Comparison of ENCODE assay signal across 18 cellular contexts in genomic region chr14:31930493-31931225, GRCh38.
DNase-seq lines count a peak whose midpoint lies in the region; ATAC-seq and TF ChIP-seq lines count a peak whose summit lies in the region.
"Had no signal": no experiment of that assay in that cellular context is flagged by ENCODE, and none has a peak within 500 bp of the region (broad histone marks: within the 10 kb centered on the region; RNA-seq: fewer than 3 reads in every experiment).

No MANE protein-coding gene starts in this region.

- H3K4me3 Mint-ChIP-seq in activated CD4-positive, alpha-beta T cell treated with anti-CD3 and anti-CD28 coated beads, Interleukin-2, amount 10 ng/mL, durations not matched to agents 24 days and 14 days = no peak overlapping the region
- H3K4me3 Mint-ChIP-seq in stimulated activated memory B cell treated with anti-CD40 and anti-IgM and Interleukin-4, amounts not matched to agents 10 μg/mL and 1 μg/mL and 100 μg/mL, for 72 hours = no peak overlapping the region
- H3K4me3 Mint-ChIP-seq: activated naive CD8-positive, alpha-beta T cell treated with anti-CD3 and anti-CD28 coated beads, Interleukin-2, amount 10 ng/mL, durations not matched to agents 7 days and 5 days; dendritic cell treated with granulocyte-macrophage colony-stimulating factor and Interleukin-4, amounts not matched to agents 40 ng/mL and 50 ng/mL, for 4 days had no signal

- no peak for TF ChIP-seq POLR2A in spleen (IDR thresholded peaks at IDR 0.05)

- no peaks in the 10 kb centered on the region for H3K27me3 ChIP-seq in spleen (replicated peaks in 1 of 7)
- H3K27me3 ChIP-seq: transverse colon had no signal

- H3K27me3 Mint-ChIP-seq in activated CD4-positive, alpha-beta T cell treated with anti-CD3 and anti-CD28 coated beads, Interleukin-2, amount 10 ng/mL, durations not matched to agents 24 days and 14 days = no peaks in the 10 kb centered on the region
- H3K27me3 Mint-ChIP-seq in stimulated activated memory B cell treated with anti-CD40 and anti-IgM and Interleukin-4, amounts not matched to agents 10 μg/mL and 1 μg/mL and 100 μg/mL, for 72 hours = no peaks in the 10 kb centered on the region
- H3K27me3 Mint-ChIP-seq: activated naive CD8-positive, alpha-beta T cell treated with anti-CD3 and anti-CD28 coated beads, Interleukin-2, amount 10 ng/mL, durations not matched to agents 7 days and 5 days; dendritic cell treated with granulocyte-macrophage colony-stimulating factor and Interleukin-4, amounts not matched to agents 40 ng/mL and 50 ng/mL, for 4 days had no signal

- no peaks in the 10 kb centered on the region for H3K36me3 ChIP-seq in spleen
- H3K36me3 ChIP-seq: transverse colon had no signal

- H3K27ac ChIP-seq in spleen = no peak overlapping the region
- H3K27ac ChIP-seq: RWPE1, skin epidermis, transverse colon had no signal

- 85 to 93% (median 87%) methylated on average over 2 of the region's 2 CpGs for WGBS in spleen, 5 donors

- no peak overlapping the region for H3K4me3 ChIP-seq in fibroblast of pulmonary artery (replicated peaks; ENCODE audit: low read depth, low read length)
- H3K4me3 ChIP-seq in spleen = no peak overlapping the region
- H3K4me3 ChIP-seq: skin epidermis, transverse colon had no signal

- H3K36me3 Mint-ChIP-seq in activated CD4-positive, alpha-beta T cell treated with anti-CD3 and anti-CD28 coated beads, Interleukin-2, amount 10 ng/mL, durations not matched to agents 24 days and 14 days (ENCODE audit: low read depth) = no peaks in the 10 kb centered on the region
- H3K36me3 Mint-ChIP-seq in stimulated activated memory B cell treated with anti-CD40 and anti-IgM and Interleukin-4, amounts not matched to agents 10 μg/mL and 1 μg/mL and 100 μg/mL, for 72 hours = no peaks in the 10 kb centered on the region
- H3K36me3 Mint-ChIP-seq: activated naive CD8-positive, alpha-beta T cell treated with anti-CD3 and anti-CD28 coated beads, Interleukin-2, amount 10 ng/mL, durations not matched to agents 7 days and 5 days had no signal

- no peak overlapping the region for H3K27ac Mint-ChIP-seq in activated CD4-positive, alpha-beta T cell treated with anti-CD3 and anti-CD28 coated beads, Interleukin-2, amount 10 ng/mL, durations not matched to agents 24 days and 14 days
- H3K27ac Mint-ChIP-seq in stimulated activated memory B cell treated with anti-CD40 and anti-IgM and Interleukin-4, amounts not matched to agents 10 μg/mL and 1 μg/mL and 100 μg/mL, for 72 hours = no peak overlapping the region
- H3K27ac Mint-ChIP-seq: activated naive CD8-positive, alpha-beta T cell treated with anti-CD3 and anti-CD28 coated beads, Interleukin-2, amount 10 ng/mL, durations not matched to agents 7 days and 5 days; dendritic cell treated with granulocyte-macrophage colony-stimulating factor and Interleukin-4, amounts not matched to agents 40 ng/mL and 50 ng/mL, for 4 days had no signal

- H3K4me1 ChIP-seq in spleen = peaks cover 0 to 29% (median 11%) of the 10 kb centered on the region in 6 donors

- no peaks in the 10 kb centered on the region for H3K9me3 Mint-ChIP-seq in activated CD4-positive, alpha-beta T cell treated with anti-CD3 and anti-CD28 coated beads, Interleukin-2, amount 10 ng/mL, durations not matched to agents 24 days and 14 days
- H3K9me3 Mint-ChIP-seq in stimulated activated memory B cell treated with anti-CD40 and anti-IgM and Interleukin-4, amounts not matched to agents 10 μg/mL and 1 μg/mL and 100 μg/mL, for 72 hours = no peaks in the 10 kb centered on the region
- H3K9me3 Mint-ChIP-seq: activated naive CD8-positive, alpha-beta T cell treated with anti-CD3 and anti-CD28 coated beads, Interleukin-2, amount 10 ng/mL, durations not matched to agents 7 days and 5 days; dendritic cell treated with granulocyte-macrophage colony-stimulating factor and Interleukin-4, amounts not matched to agents 40 ng/mL and 50 ng/mL, for 4 days had no signal

- intact Hi-C loops in activated CD4-positive, alpha-beta T cell treated with anti-CD3 and anti-CD28 coated beads, Interleukin-2, amount 10 ng/mL, durations not matched to agents 24 days and 14 days (cut with micrococcal nuclease) = no loop called here
- intact Hi-C loops in spleen (cut with DNase I; ENCODE audit: low total_unique reads) = no loop called here

- peak; percentile 20 for ATAC-seq in stimulated activated memory B cell treated with anti-CD40 and anti-IgM and Interleukin-4, amounts not matched to agents 10 μg/mL and 1 μg/mL and 100 μg/mL, for 72 hours
- no peak for ATAC-seq in HG02798 (IDR thresholded peaks at IDR 0.05; ENCODE audit: poor library complexity, unreplicated experiment)

- peaks cover 8% of the 10 kb centered on the region for H3K4me1 Mint-ChIP-seq in activated CD4-positive, alpha-beta T cell treated with anti-CD3 and anti-CD28 coated beads, Interleukin-2, amount 10 ng/mL, durations not matched to agents 24 days and 14 days
- peaks cover 9% of the 10 kb centered on the region for H3K4me1 Mint-ChIP-seq in stimulated activated memory B cell treated with anti-CD40 and anti-IgM and Interleukin-4, amounts not matched to agents 10 μg/mL and 1 μg/mL and 100 μg/mL, for 72 hours

- H3K9me3 ChIP-seq in spleen = no peaks in the 10 kb centered on the region
- H3K9me3 ChIP-seq: transverse colon had no signal

- no peak for TF ChIP-seq CTCF in fibroblast of pulmonary artery (IDR thresholded peaks at IDR 0.05; ENCODE audit: low read length, missing control alignments)
- TF ChIP-seq CTCF in spleen (IDR thresholded peaks at IDR 0.05 in 8 of 11, conservative IDR thresholded peaks at IDR 0.05 in 3 of 11) = no peak

- DNase-seq in activated CD4-positive, alpha-beta T cell treated with anti-CD3 and anti-CD28 coated beads, Interleukin-2, amount 10 ng/mL, durations not matched to agents 24 days and 14 days = peak; percentile 38
- DNase-seq in activated CD4-positive, alpha-beta T cell treated with anti-CD3 and anti-CD28 coated beads, Interleukin-2, amount 50 U/mL, for 1 hour = no peak
- peak; percentile 24 for DNase-seq in NCI-H69 (lab: John Stamatoyannopoulos, UW)
- peak; percentile 17 for DNase-seq in fibroblast of pulmonary artery (ENCODE audit: low read depth)
- no peak for DNase-seq in NCI-H1092 treated with DMSO at 0.1 percent for 48 hours (lab: John Stamatoyannopoulos, UW)
- DNase-seq in spleen = no peak
- DNase-seq: activated CD8-positive, alpha-beta memory T cell treated with anti-CD3 and anti-CD28 coated beads, Interleukin-2, amount 50 U/mL, for 4 hours; activated naive CD8-positive, alpha-beta T cell treated with anti-CD3 and anti-CD28 coated beads, Interleukin-2, amount 10 ng/mL, durations not matched to agents 7 days and 5 days; DMS153; head of caudate nucleus; NCI-H1092; NCI-H510A; transverse colon had no signal

Comparison
In these comparisons a context has a peak if more than half of its experiments do, and no peak if none do; other contexts are left out.
1. DNase-seq: peak in activated CD4-positive, alpha-beta T cell treated with anti-CD3 and anti-CD28 coated beads, Interleukin-2, amount 10 ng/mL, durations not matched to agents 24 days and 14 days (single experiment), NCI-H69 (single experiment) and fibroblast of pulmonary artery (single experiment); none in activated CD4-positive, alpha-beta T cell treated with anti-CD3 and anti-CD28 coated beads, Interleukin-2, amount 50 U/mL, for 1 hour (single experiment), NCI-H1092 treated with DMSO at 0.1 percent for 48 hours (single experiment) and spleen (single experiment).